Comparison of ENCODE assay signal across 8 cellular contexts in genomic region chr1:226083303-226084101, GRCh38. TPM values are rescaled to one million over a fixed set of nuclear protein-coding genes. Genes with fewer than 3 reads are reported as not detected.
A peak's percentile ranks its signal among the peaks of the same experiment; 100 is the strongest.
DNase-seq lines count a peak whose midpoint lies in the region; ATAC-seq lines count a peak whose summit lies in the region.

No MANE protein-coding gene starts in this region.

- H3K9ac ChIP-seq in NT2/D1 (ENCODE audit: insufficient read length, low read depth) = peak overlapping the region; percentile 84
- H3K9ac ChIP-seq in muscle layer of colon (ENCODE audit: low read length) = no peak overlapping the region

- WGBS in esophagus, 2 donors = 2 to 3% methylated on average over 75 of the region's 75 CpGs

- DNase-seq in COR-L47 (lab: John Stamatoyannopoulos, UW) (peak; percentile 55), NT2/D1 (ENCODE audit: low read depth, low spot score) (peak; percentile 67), activated T-cell treated with anti-CD3 and anti-CD28 coated beads for 24 hours (ENCODE audit: low read depth) (peak; percentile 89)
- DNase-seq in stimulated activated CD8-positive, alpha-beta memory T cell treated with anti-CD3 and anti-CD28 coated beads, Interleukin-7, amount 100 ng/mL, for 4 hours (ENCODE audit: low read depth in 2 of 2) = peak; percentile 84 to 89

- H3K36me3 ChIP-seq in NT2/D1 (ENCODE audit: insufficient read depth, insufficient read length, low read length) = no peaks in the 10 kb centered on the region
- H3K36me3 ChIP-seq in esophagus (ENCODE audit: control insufficient read depth in 2 of 2, insufficient read depth in 2 of 2, low read length in 1 of 2) = no peaks in the 10 kb centered on the region
- H3K36me3 ChIP-seq in muscle layer of colon (ENCODE audit: insufficient read depth, low read length) = no peaks in the 10 kb centered on the region

- H3K4me3 ChIP-seq in NT2/D1 (ENCODE audit: insufficient read length, low read depth) (peak overlapping the region; percentile 83), esophagus (ENCODE audit: low read depth in 1 of 2, low read length in 2 of 2) (peak overlapping the region; percentile 73 to 82), muscle layer of colon (ENCODE audit: low read depth in 1 of 2, low read length in 2 of 2) (peak overlapping the region; percentile 72 to 73)

- H3K9me3 ChIP-seq in NT2/D1 (ENCODE audit: insufficient read depth, low read length) (no peaks in the 10 kb centered on the region), esophagus (ENCODE audit: control insufficient read depth in 2 of 2, insufficient read depth in 1 of 2, low read depth in 1 of 2, low read length in 1 of 2) (no peaks in the 10 kb centered on the region), muscle layer of colon (ENCODE audit: low read length) (no peaks in the 10 kb centered on the region)

- ATAC-seq in GM19452 (IDR thresholded peaks at IDR 0.05; ENCODE audit: unreplicated experiment) = peak; percentile 94
- ATAC-seq in HG03565 (IDR thresholded peaks at IDR 0.05; ENCODE audit: unreplicated experiment) = peak; percentile 90

- peaks cover 32% of the 10 kb centered on the region for H3K27me3 ChIP-seq in NT2/D1 (ENCODE audit: insufficient read depth, insufficient read length)
- H3K27me3 ChIP-seq in esophagus (ENCODE audit: control insufficient read depth in 1 of 2, insufficient read depth in 2 of 2, low read length in 2 of 2) = no peaks in the 10 kb centered on the region
- no peaks in the 10 kb centered on the region for H3K27me3 ChIP-seq in muscle layer of colon (ENCODE audit: control insufficient read depth in 1 of 2, insufficient read depth in 2 of 2, low read length in 2 of 2)

- peaks cover 10% of the 10 kb centered on the region for H3K4me1 ChIP-seq in NT2/D1 (ENCODE audit: insufficient read depth, insufficient read length)
- H3K4me1 ChIP-seq in esophagus (ENCODE audit: control insufficient read depth in 2 of 2, insufficient read depth in 2 of 2, low read length in 1 of 2) = peaks cover 2 to 4% of the 10 kb centered on the region in 2 donors
- H3K4me1 ChIP-seq in muscle layer of colon (ENCODE audit: insufficient read depth, low read length) = peaks cover 4% of the 10 kb centered on the region

- H3K27ac ChIP-seq in esophagus (ENCODE audit: low read depth in 2 of 2, low read length in 1 of 2) = peak overlapping the region; percentile 75 to 81
- peak overlapping the region; percentile 77 for H3K27ac ChIP-seq in muscle layer of colon (ENCODE audit: low read depth, low read length)

RNA-seq across cellular contexts. Expression of gene H3-3A, which starts 21.0 kb away (rescaled TPM):
- 1,000 to 10,000 TPM in 1 of 2 donors, 100 to 1,000 TPM in 1; 679 to 1,046 TPM for polyA plus RNA-seq in esophagus

Comparison
In these comparisons a context has a peak if more than half of its experiments do, and no peak if none do; other contexts are left out.
1. Peak in every context shown above with its lines: DNase-seq, ATAC-seq, H3K4me3 ChIP-seq and H3K27ac ChIP-seq.